Comparison of ENCODE assay signal across 2 cellular contexts in the genomic region with DNA sequence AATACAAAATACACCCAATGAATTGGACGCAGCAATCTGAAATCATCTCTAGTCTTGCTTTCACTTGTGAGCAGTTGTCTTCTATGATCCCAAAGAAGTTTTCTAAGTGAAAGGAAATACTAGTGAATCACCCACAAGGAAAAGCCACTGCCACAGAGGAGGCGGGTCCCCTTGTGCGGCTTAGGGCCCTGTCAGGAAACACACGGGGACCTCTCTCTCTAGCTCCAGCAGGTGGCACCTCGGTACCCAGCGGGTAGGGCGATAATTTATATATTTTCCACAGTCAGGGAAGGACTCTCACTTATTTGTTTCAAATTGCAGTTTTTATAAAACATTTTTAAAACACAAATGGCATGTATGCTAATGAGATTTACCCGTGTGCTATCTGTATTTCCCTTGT.
TF ChIP-seq lines count a peak whose summit lies in the region.

No MANE protein-coding gene starts in this region.

TF ChIP-seq in SK-N-SH, 30 proteins besides CTCF, POLR2A, EP300 and RAD21:
- no peak for TF ChIP-seq FOXM1 (IDR thresholded peaks at IDR 0.05; ENCODE audit: low read depth)
- TF ChIP-seq RXRA (IDR thresholded peaks at IDR 0.05; ENCODE audit: borderline replicate concordance, low read depth) = no peak
- TF ChIP-seq RFX5 (IDR thresholded peaks at IDR 0.05; ENCODE audit: low read length) = no peak
- no peak for TF ChIP-seq POLR2AphosphoS5 (IDR thresholded peaks at IDR 0.05; ENCODE audit: low read depth, low read length)
- no peak for TF ChIP-seq EZH2phosphoT487 (IDR thresholded peaks at IDR 0.05; ENCODE audit: borderline replicate concordance, low read depth)
- TF ChIP-seq SMC3 (IDR thresholded peaks at IDR 0.05; ENCODE audit: low read depth, low read length) = no peak

TF ChIP-seq in SK-N-SH treated with all-trans-retinoic acid at 6 μM for 48 hours, 23 proteins besides CTCF, POLR2A, EP300 and RAD21:
- TF ChIP-seq, protein P1, sequence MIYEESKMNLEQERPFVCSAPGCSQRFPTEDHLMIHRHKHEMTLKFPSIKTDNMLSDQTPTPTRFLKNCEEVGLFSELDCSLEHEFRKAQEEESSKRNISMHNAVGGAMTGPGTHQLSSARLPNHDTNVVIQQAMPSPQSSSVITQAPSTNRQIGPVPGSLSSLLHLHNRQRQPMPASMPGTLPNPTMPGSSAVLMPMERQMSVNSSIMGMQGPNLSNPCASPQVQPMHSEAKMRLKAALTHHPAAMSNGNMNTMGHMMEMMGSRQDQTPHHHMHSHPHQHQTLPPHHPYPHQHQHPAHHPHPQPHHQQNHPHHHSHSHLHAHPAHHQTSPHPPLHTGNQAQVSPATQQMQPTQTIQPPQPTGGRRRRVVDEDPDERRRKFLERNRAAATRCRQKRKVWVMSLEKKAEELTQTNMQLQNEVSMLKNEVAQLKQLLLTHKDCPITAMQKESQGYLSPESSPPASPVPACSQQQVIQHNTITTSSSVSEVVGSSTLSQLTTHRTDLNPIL (CRISPR knock-in tag; IDR thresholded peaks at IDR 0.05; ENCODE audit: low read depth) = no peak
- TF ChIP-seq PPARA (CRISPR knock-in tag; IDR thresholded peaks at IDR 0.05; ENCODE audit: borderline replicate concordance) (no peak), ZNF70 (CRISPR knock-in tag; IDR thresholded peaks at IDR 0.05) (no peak), GLIS3 (CRISPR knock-in tag; IDR thresholded peaks at IDR 0.05) (no peak), ZC3H10 (CRISPR knock-in tag; IDR thresholded peaks at IDR 0.05) (no peak), BACH2 (CRISPR knock-in tag; IDR thresholded peaks at IDR 0.05; ENCODE audit: borderline replicate concordance) (no peak), ZNF8 (CRISPR knock-in tag; IDR thresholded peaks at IDR 0.05) (no peak)
- TF ChIP-seq, protein P2, sequence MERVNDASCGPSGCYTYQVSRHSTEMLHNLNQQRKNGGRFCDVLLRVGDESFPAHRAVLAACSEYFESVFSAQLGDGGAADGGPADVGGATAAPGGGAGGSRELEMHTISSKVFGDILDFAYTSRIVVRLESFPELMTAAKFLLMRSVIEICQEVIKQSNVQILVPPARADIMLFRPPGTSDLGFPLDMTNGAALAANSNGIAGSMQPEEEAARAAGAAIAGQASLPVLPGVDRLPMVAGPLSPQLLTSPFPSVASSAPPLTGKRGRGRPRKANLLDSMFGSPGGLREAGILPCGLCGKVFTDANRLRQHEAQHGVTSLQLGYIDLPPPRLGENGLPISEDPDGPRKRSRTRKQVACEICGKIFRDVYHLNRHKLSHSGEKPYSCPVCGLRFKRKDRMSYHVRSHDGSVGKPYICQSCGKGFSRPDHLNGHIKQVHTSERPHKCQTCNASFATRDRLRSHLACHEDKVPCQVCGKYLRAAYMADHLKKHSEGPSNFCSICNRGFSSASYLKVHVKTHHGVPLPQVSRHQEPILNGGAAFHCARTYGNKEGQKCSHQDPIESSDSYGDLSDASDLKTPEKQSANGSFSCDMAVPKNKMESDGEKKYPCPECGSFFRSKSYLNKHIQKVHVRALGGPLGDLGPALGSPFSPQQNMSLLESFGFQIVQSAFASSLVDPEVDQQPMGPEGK (CRISPR knock-in tag; IDR thresholded peaks at IDR 0.05; ENCODE audit: borderline replicate concordance) = no peak
